In genomic region chr7:102281785-102282184, GRCh38 we compare ENCODE assay signal across 27 cellular contexts.
"Had no signal": no experiment of that assay in that cellular context is flagged by ENCODE, and none has a peak within 500 bp of the region (broad histone marks: within the 10 kb centered on the region; RNA-seq: fewer than 3 reads in every experiment).

No MANE protein-coding gene starts in this region.

- H3K9me3 ChIP-seq: esophagus muscularis mucosa, gastrocnemius medialis had no signal

- H3K4me1 ChIP-seq: foreskin keratinocyte had no signal

- DNase-seq: activated CD4-positive, alpha-beta memory T cell treated with anti-CD3 and anti-CD28 coated beads, Interleukin-2, amount 10 ng/mL, durations not matched to agents 7 days and 5 days; activated CD4-positive, alpha-beta T cell treated with anti-CD3 and anti-CD28 coated beads for 1 hour; activated CD4-positive, alpha-beta T cell treated with anti-CD3 and anti-CD28 coated beads for 4 hours; activated CD4-positive, alpha-beta T cell treated with anti-CD3 and anti-CD28 coated beads, Interleukin-2, amount 10 ng/mL, durations not matched to agents 7 days and 5 days; activated CD4-positive, alpha-beta T cell treated with anti-CD3 and anti-CD28 coated beads, Interleukin-2, amount 50 U/mL, for 4 hours; activated CD4-positive, CD25-positive, alpha-beta regulatory T cell; activated CD8-positive, alpha-beta memory T cell treated with anti-CD3 and anti-CD28 coated beads, Interleukin-2, amount 50 U/mL, for 48 hours; activated gamma-delta T cell treated with Interleukin-2 at 50 U/mL for 16 hours; activated naive CD4-positive, alpha-beta T cell treated with anti-CD3 and anti-CD28 coated beads, Interleukin-2, amount 50 U/mL, for 16 hours; activated naive CD4-positive, alpha-beta T cell treated with Interleukin-2 at 50 U/mL for 16 hours; activated T-cell treated with anti-CD3 and anti-CD28 coated beads for 4 hours; activated T-cell treated with anti-CD3 and anti-CD28 coated beads, Interleukin-2, amount 50 U/mL, for 24 hours; activated T-cell treated with anti-CD3 and anti-CD28 coated beads, Interleukin-2, amount 50 U/mL, for 72 hours; amniotic stem cell; anterior cingulate cortex; brain microvascular endothelial cell; caudate nucleus; cortex of kidney; dermis blood vessel endothelial cell; effector CD4-positive, alpha-beta T cell; effector memory CD8-positive, alpha-beta T cell; erythroblast; foreskin keratinocyte; gastrocnemius medialis; T-helper 1 cell; T-helper 2 cell had no signal

- H3K27ac ChIP-seq: brain microvascular endothelial cell, esophagus muscularis mucosa, foreskin keratinocyte, gastrocnemius medialis had no signal

- H3K4me3 ChIP-seq: esophagus muscularis mucosa, gastrocnemius medialis had no signal

- H3K36me3 ChIP-seq: brain microvascular endothelial cell, gastrocnemius medialis had no signal

- H3K27me3 ChIP-seq: brain microvascular endothelial cell, esophagus muscularis mucosa, gastrocnemius medialis had no signal

- ATAC-seq: activated T-cell treated with anti-CD3 and anti-CD28 coated beads, Interleukin-2, amount 50 U/mL, for 72 hours; effector memory CD8-positive, alpha-beta T cell; foreskin keratinocyte; gastrocnemius medialis had no signal
